ENCODE assay signal across 22 cellular contexts in the genomic region with DNA sequence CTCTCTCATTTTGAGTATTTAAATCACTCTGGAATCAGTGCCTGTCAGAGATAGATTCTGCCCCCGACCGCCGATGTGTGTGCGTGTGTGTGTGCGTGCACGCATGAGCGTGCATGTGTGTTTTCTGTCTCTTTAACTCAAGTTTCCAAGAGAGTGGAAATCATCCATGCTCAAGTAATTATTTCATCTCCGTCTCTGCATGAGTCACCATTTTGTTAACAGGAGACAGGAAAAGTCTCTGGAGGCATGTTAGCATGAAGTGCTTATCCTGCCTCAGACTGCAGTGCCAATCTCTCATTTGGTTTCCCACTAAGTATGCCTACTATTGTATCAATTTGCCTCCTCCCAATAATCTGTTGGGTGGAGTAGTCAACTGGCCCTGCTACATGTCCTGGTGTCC.
A peak's percentile ranks its signal among the peaks of the same experiment; 100 is the strongest.
DNase-seq lines count a peak whose midpoint lies in the region; ATAC-seq and TF ChIP-seq lines count a peak whose summit lies in the region.
"Had no signal": no experiment of that assay in that cellular context is flagged by ENCODE, and none has a peak within 500 bp of the region (broad histone marks: within the 10 kb centered on the region; RNA-seq: fewer than 3 reads in every experiment).

No MANE protein-coding gene starts in this region.

- CTCF ChIA-PET in activated CD4-positive, alpha-beta T cell treated with anti-CD3 and anti-CD28 coated beads, Interleukin-2, amount 10 ng/mL, durations not matched to agents 7 days and 5 days (lab: Charles Lee): no interaction called here

- DNase-seq in NCI-H2171 treated with DMSO at 0.1 percent for 48 hours (lab: John Stamatoyannopoulos, UW) (peak; percentile 42), NCI-H2171 (lab: John Stamatoyannopoulos, UW) (no peak), astrocyte of the hippocampus (ENCODE audit: low read depth, low spot score) (peak; percentile 44), iris pigment epithelial cell (ENCODE audit: low read depth) (peak; percentile 13), retinal pigment epithelial cell (ENCODE audit: low read depth) (peak; percentile 39), NCI-H146 (lab: John Stamatoyannopoulos, UW) (no peak)
- no peak for DNase-seq in activated CD4-positive, alpha-beta T cell treated with anti-CD3 and anti-CD28 coated beads, Interleukin-2, amount 10 ng/mL, durations not matched to agents 7 days and 5 days
- DNase-seq: DMS53, KG1, NCI-H1694 treated with DMSO at 0.1 percent for 48 hours, NCI-H2107, NCI-H2227 treated with DMSO at 0.1 percent for 48 hours, NCI-H510A treated with DMSO at 0.1 percent for 48 hours, NCI-H774, Peyer's patch had no signal

- H3K36me3 Mint-ChIP-seq in activated CD4-positive, alpha-beta T cell treated with anti-CD3 and anti-CD28 coated beads, Interleukin-2, amount 10 ng/mL, durations not matched to agents 7 days and 5 days (ENCODE audit: low read depth): no peaks in the 10 kb centered on the region
- H3K36me3 Mint-ChIP-seq: CD14-positive monocyte had no signal

- H3K27me3 Mint-ChIP-seq in activated CD4-positive, alpha-beta T cell treated with anti-CD3 and anti-CD28 coated beads, Interleukin-2, amount 10 ng/mL, durations not matched to agents 7 days and 5 days: peaks cover 2% of the 10 kb centered on the region
- H3K27me3 Mint-ChIP-seq: B cell had no signal

- no peak for TF ChIP-seq CTCF in retinal pigment epithelial cell (conservative IDR thresholded peaks at IDR 0.05; ENCODE audit: low read depth, low read length)

- H3K9me3 Mint-ChIP-seq in activated CD4-positive, alpha-beta T cell treated with anti-CD3 and anti-CD28 coated beads, Interleukin-2, amount 10 ng/mL, durations not matched to agents 7 days and 5 days: no peaks in the 10 kb centered on the region

- H3K27ac Mint-ChIP-seq in activated CD4-positive, alpha-beta T cell treated with anti-CD3 and anti-CD28 coated beads, Interleukin-2, amount 10 ng/mL, durations not matched to agents 7 days and 5 days: no peak overlapping the region
- H3K27ac Mint-ChIP-seq: B cell, CD14-positive monocyte, GM23338 had no signal

- no peak overlapping the region for H3K4me3 Mint-ChIP-seq in activated CD4-positive, alpha-beta T cell treated with anti-CD3 and anti-CD28 coated beads, Interleukin-2, amount 10 ng/mL, durations not matched to agents 7 days and 5 days
- H3K4me3 Mint-ChIP-seq: B cell, CD14-positive monocyte, GM23338 had no signal

- ATAC-seq in HG02840 (IDR thresholded peaks at IDR 0.05; ENCODE audit: low FRiP score, unreplicated experiment): no peak
- ATAC-seq: GM23338, Right ventricle myocardium inferior had no signal

- no peaks in the 10 kb centered on the region for H3K4me1 Mint-ChIP-seq in activated CD4-positive, alpha-beta T cell treated with anti-CD3 and anti-CD28 coated beads, Interleukin-2, amount 10 ng/mL, durations not matched to agents 7 days and 5 days
- H3K4me1 Mint-ChIP-seq: B cell, CD14-positive monocyte, GM23338 had no signal

- H3K4me3 ChIP-seq in retinal pigment epithelial cell (ENCODE audit: low read length): no peak overlapping the region
- H3K4me3 ChIP-seq: GM23338, HAP-1, Peyer's patch, SJSA1 had no signal

- POLR2A ChIA-PET in activated CD4-positive, alpha-beta T cell treated with anti-CD3 and anti-CD28 coated beads, Interleukin-2, amount 10 ng/mL, durations not matched to agents 7 days and 5 days (lab: Charles Lee): no interaction called here

Comparison
In these comparisons a context has a peak if more than half of its experiments do, and no peak if none do; other contexts are left out.
1. DNase-seq: peak in NCI-H2171 treated with DMSO at 0.1 percent for 48 hours (single experiment), astrocyte of the hippocampus (single experiment), iris pigment epithelial cell (single experiment) and retinal pigment epithelial cell (single experiment); none in NCI-H2171 (single experiment), NCI-H146 (single experiment) and activated CD4-positive, alpha-beta T cell treated with anti-CD3 and anti-CD28 coated beads, Interleukin-2, amount 10 ng/mL, durations not matched to agents 7 days and 5 days (single experiment).